Comparison of ENCODE assay signal across 30 cellular contexts in the genomic region with DNA sequence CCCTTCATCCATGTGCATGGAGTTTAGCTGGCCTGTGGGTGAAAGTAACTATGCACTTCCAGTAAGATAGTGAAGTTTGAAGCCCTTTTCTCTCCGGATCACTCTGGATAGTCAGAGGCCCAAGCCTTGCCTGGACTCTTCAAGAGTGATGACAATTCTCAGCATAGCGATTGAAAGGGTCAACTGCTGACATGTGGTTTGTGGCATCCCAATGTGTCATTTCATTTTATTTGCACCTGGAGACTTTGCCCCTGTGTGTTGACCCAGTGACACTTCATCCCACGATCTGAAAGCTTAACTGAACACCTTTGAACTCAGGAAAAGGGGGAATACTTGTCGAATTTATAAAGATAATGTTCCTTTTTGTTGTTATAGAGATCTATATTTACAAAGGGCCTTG.
"Had no signal": no experiment of that assay in that cellular context is flagged by ENCODE, and none has a peak within 500 bp of the region (broad histone marks: within the 10 kb centered on the region; RNA-seq: fewer than 3 reads in every experiment).

No MANE protein-coding gene starts in this region.

- ATAC-seq: esophagus mucosa; gastrocnemius medialis; left ventricle myocardium superior; lower lobe of right lung; natural killer cell treated with Interleukin-12 subunit alpha and Interleukin-12 subunit beta and Interleukin-15 and Interleukin-18, amount 100 ng/mL, for 72 hours; pancreas had no signal

- H3K27me3 Mint-ChIP-seq: dendritic cell treated with granulocyte-macrophage colony-stimulating factor and Interleukin-4, amounts not matched to agents 40 ng/mL and 50 ng/mL, for 4 days; naive B cell; natural killer cell treated with Interleukin-12 subunit alpha and Interleukin-12 subunit beta and Interleukin-15 and Interleukin-18, amount 100 ng/mL, for 72 hours; progenitor cell of endocrine pancreas had no signal

- H3K27me3 ChIP-seq: colonic mucosa, gastrocnemius medialis, neutrophil, pancreas, right lobe of liver, stomach, thyroid gland, vagina had no signal

- DNase-seq: colonic mucosa; effector CD8-positive, alpha-beta T cell; endodermal cell; gastrocnemius medialis; head of caudate nucleus; immature natural killer cell; islet precursor cell; kidney glomerular epithelial cell; left ventricle myocardium superior; lower lobe of right lung; naive B cell; pancreas; right lobe of liver; stimulated activated CD4-positive, alpha-beta T cell treated with anti-CD3 and anti-CD28 coated beads, Interleukin-12 subunit alpha, Interleukin-12 subunit beta, amount 100 ng/mL, for 4 hours; stimulated activated CD4-positive, alpha-beta T cell treated with anti-CD3 and anti-CD28 coated beads, Interleukin-1b, Interleukin-23, amount 100 ng/mL, for 48 hours; stimulated activated CD4-positive, alpha-beta T cell treated with anti-CD3 and anti-CD28 coated beads, Interleukin-4, amount 100 ng/mL, for 1 hour; stimulated activated CD8-positive, alpha-beta memory T cell treated with anti-CD3 and anti-CD28 coated beads, Interleukin-4, amount 100 ng/mL, for 48 hours; stimulated activated naive CD4-positive, alpha-beta T cell treated with Interleukin-2 at 50 U/mL for 16 hours; stomach; thyroid gland; trophoblast cell had no signal

- H3K4me3 Mint-ChIP-seq: dendritic cell treated with granulocyte-macrophage colony-stimulating factor and Interleukin-4, amounts not matched to agents 40 ng/mL and 50 ng/mL, for 4 days; endodermal cell; immature natural killer cell; naive B cell; natural killer cell treated with Interleukin-12 subunit alpha and Interleukin-12 subunit beta and Interleukin-15 and Interleukin-18, amount 100 ng/mL, for 72 hours; neural crest cell had no signal

- H3K36me3 ChIP-seq: colonic mucosa, gastrocnemius medialis, lower lobe of right lung, neutrophil, pancreas, right lobe of liver, stomach, thyroid gland, vagina had no signal

- H3K27ac ChIP-seq: colonic mucosa, epithelial cell of prostate, gastrocnemius medialis, lower lobe of right lung, neutrophil, pancreas, right lobe of liver, stomach, thyroid gland, vagina had no signal

- H3K4me3 ChIP-seq: colonic mucosa, gastrocnemius medialis, lower lobe of right lung, pancreas, right lobe of liver, smooth muscle cell, stomach, thyroid gland, vagina had no signal

- H3K27ac Mint-ChIP-seq: dendritic cell treated with granulocyte-macrophage colony-stimulating factor and Interleukin-4, amounts not matched to agents 40 ng/mL and 50 ng/mL, for 4 days; endodermal cell; immature natural killer cell; naive B cell; natural killer cell treated with Interleukin-12 subunit alpha and Interleukin-12 subunit beta and Interleukin-15 and Interleukin-18, amount 100 ng/mL, for 72 hours; progenitor cell of endocrine pancreas had no signal

- H3K9me3 ChIP-seq: colonic mucosa, gastrocnemius medialis, lower lobe of right lung, neutrophil, pancreas, right lobe of liver, thyroid gland, vagina had no signal

- H3K4me1 ChIP-seq: colonic mucosa, gastrocnemius medialis, pancreas, right lobe of liver, thyroid gland, vagina had no signal

- H3K4me1 Mint-ChIP-seq: naive B cell had no signal

- H3K36me3 Mint-ChIP-seq: immature natural killer cell, naive B cell had no signal

- H3K4me2 ChIP-seq: smooth muscle cell had no signal
